ENCODE assay signal across 7 cellular contexts in genomic region chr19:35266904-35267817, GRCh38. TPM values are rescaled to one million over a fixed set of nuclear protein-coding genes. Genes with fewer than 3 reads are reported as not detected.
DNase-seq lines count a peak whose midpoint lies in the region; ATAC-seq, FAIRE-seq and TF ChIP-seq lines count a peak whose summit lies in the region.

No MANE protein-coding gene starts in this region.

- FAIRE-seq in GM18507 (lab: Jason Lieb, UNC): peak; percentile 56

- H3K27me3 ChIP-seq in Peyer's patch (no peaks in the 10 kb centered on the region), adrenal gland (no peaks in the 10 kb centered on the region), right cardiac atrium (ENCODE audit: control insufficient read depth, insufficient read depth) (no peaks in the 10 kb centered on the region), sigmoid colon (no peaks in the 10 kb centered on the region)

- peak overlapping the region; percentile 89 to 98 (median 94) for H3K27ac ChIP-seq in Peyer's patch
- H3K27ac ChIP-seq in adrenal gland: peak overlapping the region; percentile 90 to 99 (median 94)
- peak overlapping the region; percentile 83 for H3K27ac ChIP-seq in right cardiac atrium (ENCODE audit: low read length)
- H3K27ac ChIP-seq in sigmoid colon: peak overlapping the region; percentile 91 to 98 (median 94)

- intact Hi-C loops in adrenal gland (cut with DNase I): loop anchor here in 1 of 2 donors (5.0 kb wide), 1 partner anchor 125 kb away; the partner anchor contains the start of gene FXYD7
- intact Hi-C loops in right cardiac atrium (cut with DNase I): no loop called here
- intact Hi-C loops in sigmoid colon (cut with DNase I): loop anchor here (10.0 kb wide), 2 partner anchors 122 to 348 kb away; partner anchors contain the start of genes FXYD7 and HAUS5

- no peak for DNase-seq in GM18507 (ENCODE audit: extremely low spot score, insufficient read length, low read depth)
- peak; percentile 49 to 73 (median 72) for DNase-seq in Peyer's patch
- peak; percentile 65 to 80 (median 68) for DNase-seq in adrenal gland
- peak; percentile 69 to 89 (median 87) for DNase-seq in right cardiac atrium
- peak; percentile 80 for DNase-seq in sigmoid colon

- peak overlapping the region; percentile 84 to 85 (median 84) for H3K4me3 ChIP-seq in Peyer's patch
- H3K4me3 ChIP-seq in adrenal gland: peak overlapping the region; percentile 38 to 87 (median 66)
- peak overlapping the region; percentile 98 for H3K4me3 ChIP-seq in right cardiac atrium (ENCODE audit: low read length)
- H3K4me3 ChIP-seq in sigmoid colon: peak overlapping the region; percentile 66 to 91 (median 75)

- no peak for TF ChIP-seq EP300 in sigmoid colon (IDR thresholded peaks at IDR 0.05)

- H3K36me3 ChIP-seq in Peyer's patch (peaks cover 0 to 33% (median 0%) of the 10 kb centered on the region in 3 donors), adrenal gland (replicated peaks in 1 of 2) (peaks cover 0 to 21% of the 10 kb centered on the region in 2 donors), sigmoid colon (peaks cover 0 to 22% (median 18%) of the 10 kb centered on the region in 4 donors)

- TF ChIP-seq CTCF in Peyer's patch (IDR thresholded peaks at IDR 0.05) (no peak), adrenal gland (IDR thresholded peaks at IDR 0.05) (peak in 1 of 6 experiments; percentile 10), sigmoid colon (IDR thresholded peaks at IDR 0.05) (no peak)

- 0 to 7% (median 3%) methylated on average over 14 to 67 of the region's 67 CpGs for WGBS in adrenal gland, 4 donors
- WGBS in right cardiac atrium: 6% methylated on average over 67 of the region's 67 CpGs
- 10 to 11% methylated on average over 67 of the region's 67 CpGs for WGBS in sigmoid colon, 2 donors

- H3K9me3 ChIP-seq in Peyer's patch (no peaks in the 10 kb centered on the region), adrenal gland (replicated peaks in 1 of 3) (no peaks in the 10 kb centered on the region), right cardiac atrium (ENCODE audit: control insufficient read depth, low read length) (no peaks in the 10 kb centered on the region), sigmoid colon (no peaks in the 10 kb centered on the region)

- ATAC-seq in right cardiac atrium (peak; percentile 53 to 59), GM21367 (IDR thresholded peaks at IDR 0.05; ENCODE audit: unreplicated experiment) (no peak), GM19023 (IDR thresholded peaks at IDR 0.05; ENCODE audit: unreplicated experiment) (no peak)

- TF ChIP-seq POLR2A in Peyer's patch (IDR thresholded peaks at IDR 0.05): no peak
- no peak for TF ChIP-seq POLR2A in adrenal gland (IDR thresholded peaks at IDR 0.05)
- TF ChIP-seq POLR2A in sigmoid colon (IDR thresholded peaks at IDR 0.05): no peak

- peaks cover 0 to 37% (median 17%) of the 10 kb centered on the region in 4 donors for H3K4me1 ChIP-seq in Peyer's patch
- peaks cover 14 to 39% of the 10 kb centered on the region in 2 donors for H3K4me1 ChIP-seq in adrenal gland (replicated peaks in 1 of 2)
- H3K4me1 ChIP-seq in right cardiac atrium (ENCODE audit: control insufficient read depth, insufficient read depth, low read length): peaks cover 2% of the 10 kb centered on the region
- peaks cover 0 to 40% (median 28%) of the 10 kb centered on the region in 4 donors for H3K4me1 ChIP-seq in sigmoid colon

RNA-seq across cellular contexts. Expression of gene USF2, which starts 1.6 kb away (rescaled TPM):
- total RNA-seq in Peyer's patch (100 to 1,000 TPM; 112 to 201 (median 142) TPM), adrenal gland (100 to 1,000 TPM; 104 to 220 (median 146) TPM), right cardiac atrium (100 to 1,000 TPM; 182 to 270 (median 239) TPM), sigmoid colon (100 to 1,000 TPM in 3 of 4 donors, 10 to 100 TPM in 1; 76.8 to 120 (median 102) TPM)
- polyA plus RNA-seq in adrenal gland (100 to 1,000 TPM; 116 to 302 (median 169) TPM), right cardiac atrium (332 TPM), sigmoid colon (10 to 100 TPM; 72.8 to 98.3 (median 76.3) TPM)

RNA-seq across cellular contexts. Expression of gene HAMP, which starts 15.2 kb away (rescaled TPM):
- total RNA-seq in Peyer's patch (not detected), adrenal gland (1 to 10 TPM in 2 of 8 donors, under 1 TPM in 3, not detected in 3; 0.57 to 1.7 (median 0.90) TPM), right cardiac atrium (100 to 1,000 TPM; 164 to 286 (median 230) TPM), sigmoid colon (1 to 10 TPM in 1 of 4 donors, not detected in 3; 3.1 TPM)
- polyA plus RNA-seq in adrenal gland (1 to 10 TPM in 2 of 3 donors, under 1 TPM in 1; 0.84 to 9.3 (median 1.5) TPM), right cardiac atrium (406 TPM), sigmoid colon (under 1 TPM; under 0.01 to 0.92 (median 0.61) TPM)

RNA-seq across cellular contexts. Expression of gene LSR, which starts 18.4 kb away (rescaled TPM):
- total RNA-seq in Peyer's patch (100 to 1,000 TPM in 3 of 4 donors, 10 to 100 TPM in 1; 28.9 to 214 (median 188) TPM), adrenal gland (100 to 1,000 TPM in 1 of 8 donors, 10 to 100 TPM in 7; 30.2 to 106 (median 60.1) TPM), right cardiac atrium (1 to 10 TPM; 4.6 to 8.9 (median 4.8) TPM), sigmoid colon (1 to 10 TPM in 3 of 4 donors, under 1 TPM in 1; 0.68 to 3.6 (median 2.3) TPM)
- polyA plus RNA-seq in adrenal gland (10 to 100 TPM in 2 of 3 donors, 1 to 10 TPM in 1; 8.2 to 87.8 (median 62.7) TPM), right cardiac atrium (5.0 TPM), sigmoid colon (100 to 1,000 TPM in 1 of 3 donors, 10 to 100 TPM in 2; 51.8 to 218 (median 61.9) TPM)

RNA-seq across cellular contexts. Expression of gene MAG, which starts 24.8 kb away (rescaled TPM):
- total RNA-seq in Peyer's patch (1 to 10 TPM in 1 of 4 donors, not detected in 3; 3.8 TPM), adrenal gland (10 to 100 TPM in 1 of 8 donors, 1 to 10 TPM in 5, under 1 TPM in 1, not detected in 1; 0.45 to 45.0 (median 3.6) TPM), right cardiac atrium (not detected), sigmoid colon (1 to 10 TPM in 1 of 4 donors, not detected in 3; 6.1 TPM)
- polyA plus RNA-seq in adrenal gland (under 1 TPM; 0.33 to 0.88 (median 0.40) TPM), right cardiac atrium (1.3 TPM), sigmoid colon (under 1 TPM in 1 of 3 donors, not detected in 2; 0.06 TPM)

RNA-seq across cellular contexts. Expression of gene FAM187B, which starts 38.6 kb away (rescaled TPM):
- total RNA-seq in Peyer's patch (not detected), adrenal gland (under 1 TPM in 1 of 8 donors, not detected in 7; 0.18 TPM), right cardiac atrium (not detected), sigmoid colon (not detected)
- polyA plus RNA-seq in adrenal gland (under 1 TPM in 2 of 3 donors, not detected in 1; 0.13 to 0.48 TPM), right cardiac atrium (not detected), sigmoid colon (not detected)

Comparison
In these comparisons a context has a peak if more than half of its experiments do, and no peak if none do; other contexts are left out.
1. ATAC-seq: peak in right cardiac atrium (2 of 2); none in GM21367 (single experiment) and GM19023 (single experiment).
2. RNA of gene HAMP, which starts 15.2 kb away (total RNA-seq): 164 to 286 TPM in right cardiac atrium; 0.57 to 1.7 TPM in adrenal gland, not detected in Peyer's patch and 3.1 TPM in sigmoid colon; every median in the first group is over 10 times any median in the second.
3. Peak in every context shown above with its lines, with median percentiles within 50 percentile points of each other: H3K27ac ChIP-seq and H3K4me3 ChIP-seq.